1 cellular context compared by ENCODE assay signal in genomic region chr19:17216058-17216670, GRCh38.
TF ChIP-seq lines count a peak whose summit lies in the region.

No MANE protein-coding gene starts in this region.

TF ChIP-seq in GM23338, 12 proteins besides CTCF, POLR2A, EP300 and RAD21:
- TF ChIP-seq, protein P1, sequence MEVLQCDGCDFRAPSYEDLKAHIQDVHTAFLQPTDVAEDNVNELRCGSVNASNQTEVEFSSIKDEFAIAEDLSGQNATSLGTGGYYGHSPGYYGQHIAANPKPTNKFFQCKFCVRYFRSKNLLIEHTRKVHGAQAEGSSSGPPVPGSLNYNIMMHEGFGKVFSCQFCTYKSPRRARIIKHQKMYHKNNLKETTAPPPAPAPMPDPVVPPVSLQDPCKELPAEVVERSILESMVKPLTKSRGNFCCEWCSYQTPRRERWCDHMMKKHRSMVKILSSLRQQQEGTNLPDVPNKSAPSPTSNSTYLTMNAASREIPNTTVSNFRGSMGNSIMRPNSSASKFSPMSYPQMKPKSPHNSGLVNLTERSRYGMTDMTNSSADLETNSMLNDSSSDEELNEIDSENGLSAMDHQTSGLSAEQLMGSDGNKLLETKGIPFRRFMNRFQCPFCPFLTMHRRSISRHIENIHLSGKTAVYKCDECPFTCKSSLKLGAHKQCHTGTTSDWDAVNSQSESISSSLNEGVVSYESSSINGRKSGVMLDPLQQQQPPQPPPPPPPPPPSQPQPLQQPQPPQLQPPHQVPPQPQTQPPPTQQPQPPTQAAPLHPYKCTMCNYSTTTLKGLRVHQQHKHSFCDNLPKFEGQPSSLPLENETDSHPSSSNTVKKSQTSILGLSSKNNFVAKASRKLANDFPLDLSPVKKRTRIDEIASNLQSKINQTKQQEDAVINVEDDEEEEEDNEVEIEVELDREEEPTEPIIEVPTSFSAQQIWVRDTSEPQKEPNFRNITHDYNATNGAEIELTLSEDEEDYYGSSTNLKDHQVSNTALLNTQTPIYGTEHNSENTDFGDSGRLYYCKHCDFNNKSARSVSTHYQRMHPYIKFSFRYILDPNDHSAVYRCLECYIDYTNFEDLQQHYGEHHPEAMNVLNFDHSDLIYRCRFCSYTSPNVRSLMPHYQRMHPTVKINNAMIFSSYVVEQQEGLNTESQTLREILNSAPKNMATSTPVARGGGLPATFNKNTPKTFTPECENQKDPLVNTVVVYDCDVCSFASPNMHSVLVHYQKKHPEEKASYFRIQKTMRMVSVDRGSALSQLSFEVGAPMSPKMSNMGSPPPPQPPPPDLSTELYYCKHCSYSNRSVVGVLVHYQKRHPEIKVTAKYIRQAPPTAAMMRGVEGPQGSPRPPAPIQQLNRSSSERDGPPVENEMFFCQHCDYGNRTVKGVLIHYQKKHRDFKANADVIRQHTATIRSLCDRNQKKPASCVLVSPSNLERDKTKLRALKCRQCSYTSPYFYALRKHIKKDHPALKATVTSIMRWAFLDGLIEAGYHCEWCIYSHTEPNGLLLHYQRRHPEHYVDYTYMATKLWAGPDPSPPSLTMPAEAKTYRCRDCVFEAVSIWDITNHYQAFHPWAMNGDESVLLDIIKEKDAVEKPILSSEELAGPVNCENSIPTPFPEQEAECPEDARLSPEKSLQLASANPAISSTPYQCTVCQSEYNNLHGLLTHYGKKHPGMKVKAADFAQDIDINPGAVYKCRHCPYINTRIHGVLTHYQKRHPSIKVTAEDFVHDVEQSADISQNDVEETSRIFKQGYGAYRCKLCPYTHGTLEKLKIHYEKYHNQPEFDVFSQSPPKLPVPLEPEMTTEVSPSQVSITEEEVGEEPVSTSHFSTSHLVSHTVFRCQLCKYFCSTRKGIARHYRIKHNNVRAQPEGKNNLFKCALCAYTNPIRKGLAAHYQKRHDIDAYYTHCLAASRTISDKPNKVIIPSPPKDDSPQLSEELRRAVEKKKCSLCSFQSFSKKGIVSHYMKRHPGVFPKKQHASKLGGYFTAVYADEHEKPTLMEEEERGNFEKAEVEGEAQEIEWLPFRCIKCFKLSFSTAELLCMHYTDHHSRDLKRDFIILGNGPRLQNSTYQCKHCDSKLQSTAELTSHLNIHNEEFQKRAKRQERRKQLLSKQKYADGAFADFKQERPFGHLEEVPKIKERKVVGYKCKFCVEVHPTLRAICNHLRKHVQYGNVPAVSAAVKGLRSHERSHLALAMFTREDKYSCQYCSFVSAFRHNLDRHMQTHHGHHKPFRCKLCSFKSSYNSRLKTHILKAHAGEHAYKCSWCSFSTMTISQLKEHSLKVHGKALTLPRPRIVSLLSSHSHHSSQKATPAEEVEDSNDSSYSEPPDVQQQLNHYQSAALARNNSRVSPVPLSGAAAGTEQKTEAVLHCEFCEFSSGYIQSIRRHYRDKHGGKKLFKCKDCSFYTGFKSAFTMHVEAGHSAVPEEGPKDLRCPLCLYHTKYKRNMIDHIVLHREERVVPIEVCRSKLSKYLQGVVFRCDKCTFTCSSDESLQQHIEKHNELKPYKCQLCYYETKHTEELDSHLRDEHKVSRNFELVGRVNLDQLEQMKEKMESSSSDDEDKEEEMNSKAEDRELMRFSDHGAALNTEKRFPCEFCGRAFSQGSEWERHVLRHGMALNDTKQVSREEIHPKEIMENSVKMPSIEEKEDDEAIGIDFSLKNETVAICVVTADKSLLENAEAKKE (CRISPR knock-in tag; IDR thresholded peaks at IDR 0.05): no peak
- no peak for TF ChIP-seq NANOG (IDR thresholded peaks at IDR 0.05; ENCODE audit: borderline replicate concordance)
- TF ChIP-seq ZNF331 (CRISPR knock-in tag; IDR thresholded peaks at IDR 0.05; ENCODE audit: low read depth): no peak
- no peak for TF ChIP-seq EZH2phosphoT487 (IDR thresholded peaks at IDR 0.05; ENCODE audit: unreplicated experiment)
- TF ChIP-seq, protein P2, sequence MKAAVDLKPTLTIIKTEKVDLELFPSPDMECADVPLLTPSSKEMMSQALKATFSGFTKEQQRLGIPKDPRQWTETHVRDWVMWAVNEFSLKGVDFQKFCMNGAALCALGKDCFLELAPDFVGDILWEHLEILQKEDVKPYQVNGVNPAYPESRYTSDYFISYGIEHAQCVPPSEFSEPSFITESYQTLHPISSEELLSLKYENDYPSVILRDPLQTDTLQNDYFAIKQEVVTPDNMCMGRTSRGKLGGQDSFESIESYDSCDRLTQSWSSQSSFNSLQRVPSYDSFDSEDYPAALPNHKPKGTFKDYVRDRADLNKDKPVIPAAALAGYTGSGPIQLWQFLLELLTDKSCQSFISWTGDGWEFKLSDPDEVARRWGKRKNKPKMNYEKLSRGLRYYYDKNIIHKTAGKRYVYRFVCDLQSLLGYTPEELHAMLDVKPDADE (IDR thresholded peaks at IDR 0.05): no peak
- TF ChIP-seq REST (IDR thresholded peaks at IDR 0.05; ENCODE audit: unreplicated experiment): no peak
- no peak for TF ChIP-seq ZNF114 (CRISPR knock-in tag; IDR thresholded peaks at IDR 0.05)
